Comparison of ENCODE assay signal across 8 cellular contexts in the genomic region with DNA sequence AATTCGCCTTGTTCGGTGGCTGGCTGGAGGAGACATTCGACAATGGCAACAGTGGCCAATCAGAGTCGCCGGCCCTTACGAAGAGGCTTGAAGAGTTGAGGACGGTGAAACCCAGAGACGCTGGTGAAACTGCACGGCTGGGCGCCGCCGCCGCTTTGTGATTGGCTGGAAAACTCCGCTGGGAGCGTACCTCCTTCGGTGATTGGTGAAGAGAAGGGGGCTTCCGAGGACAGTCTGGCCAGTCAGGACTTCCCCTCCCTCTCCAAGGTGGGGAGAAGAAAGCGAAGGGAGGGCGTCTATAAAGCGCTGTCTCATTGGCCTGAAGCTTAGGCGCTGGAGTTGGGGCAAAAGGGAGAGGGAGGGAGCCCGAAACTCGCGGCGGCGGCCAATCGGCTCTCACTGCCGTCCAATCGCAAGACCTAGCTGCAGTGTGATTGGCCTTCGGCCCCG. TPM values are rescaled to one million over a fixed set of nuclear protein-coding genes. Genes with fewer than 3 reads are reported as not detected.
DNase-seq lines count a peak whose midpoint lies in the region; ATAC-seq, FAIRE-seq and TF ChIP-seq lines count a peak whose summit lies in the region.

No MANE protein-coding gene starts in this region.

- H2AFZ ChIP-seq in HepG2 (ENCODE audit: low read length), result no peak overlapping the region

- peaks cover 58% of the 10 kb centered on the region for H3K79me2 ChIP-seq in HepG2 (ENCODE audit: insufficient read depth, low read length)

- DNase-seq in AML-193 (lab: John Stamatoyannopoulos, UW), result peak; percentile 100
- peak; percentile 100 for DNase-seq in NCI-H2029 (lab: John Stamatoyannopoulos, UW)
- peak; percentile 97 for DNase-seq in T1000 (lab: John Stamatoyannopoulos, UW)
- peak; percentile 93 to 100 (median 100) for DNase-seq in dorsolateral prefrontal cortex
- DNase-seq in HepG2 (ENCODE audit: low spot score), result peak; percentile 99
- DNase-seq in stimulated activated CD8-positive, alpha-beta memory T cell treated with anti-CD3 and anti-CD28 coated beads, Interleukin-15, amount 100 ng/mL, for 1 hour (ENCODE audit: low read depth), result peak; percentile 99

- H3K27me3 ChIP-seq in dorsolateral prefrontal cortex (no peaks in the 10 kb centered on the region), HepG2 (ENCODE audit: control insufficient read depth in 1 of 2, insufficient read depth in 2 of 2, low read length in 2 of 2) (no peaks in the 10 kb centered on the region; a peak in 1 of 5 replicates)

- no peaks in the 10 kb centered on the region for H3K36me3 ChIP-seq in HepG2 (replicated peaks in 1 of 2; ENCODE audit: control insufficient read depth in 1 of 2, insufficient read depth in 2 of 2, low read length in 2 of 2)

- H3K9ac ChIP-seq in HepG2 (ENCODE audit: insufficient read depth, low read depth, low read length), result peak overlapping the region; percentile 100

- CTCF ChIA-PET in HepG2 (lab: Yijun Ruan, JAX; ENCODE audit: low intra/inter-chr PET ratio, low total read pairs), result no interaction called here

- TF ChIP-seq POLR2A in HepG2 (IDR thresholded peaks at IDR 0.05; ENCODE audit: insufficient read depth in 1 of 2, low read depth in 2 of 2, low read length in 2 of 2), result no peak

- peaks cover 20% of the 10 kb centered on the region for H3K4me1 ChIP-seq in HepG2 (ENCODE audit: insufficient read depth, low read length)

- peak overlapping the region; percentile 61 to 99 (median 90) for H3K4me3 ChIP-seq in dorsolateral prefrontal cortex
- peak overlapping the region; percentile 82 to 88 (median 88); a peak in 5 of 6 replicates for H3K4me3 ChIP-seq in HepG2 (replicated peaks in 1 of 3; ENCODE audit: insufficient read depth in 1 of 3, low read depth in 2 of 3, low read length in 3 of 3)

- TF ChIP-seq EP300 in HepG2 (IDR thresholded peaks at IDR 0.05; ENCODE audit: low read depth in 2 of 2, low read length in 2 of 2) (peak in 1 of 2 experiments; percentile 22; a peak in 1 of 4 replicates), HepG2 (CRISPR knock-in tag; IDR thresholded peaks at IDR 0.05; ENCODE audit: borderline replicate concordance) (no peak)

- ATAC-seq in GM18520 (IDR thresholded peaks at IDR 0.05; ENCODE audit: unreplicated experiment) (peak; percentile 53), HG03045 (IDR thresholded peaks at IDR 0.05; ENCODE audit: unreplicated experiment) (peak; percentile 70), HepG2 (peak; percentile 88)

- peak; percentile 98 for FAIRE-seq in HepG2 (lab: Jason Lieb, UNC)

- H3K27ac ChIP-seq in dorsolateral prefrontal cortex (peak overlapping the region; percentile 81 to 100 (median 99)), HepG2 (ENCODE audit: extremely low read length, insufficient read depth, low read length) (peak overlapping the region; percentile 100)

- POLR2A ChIA-PET in HepG2 (lab: Yijun Ruan, JAX), result interaction anchor here (0.8 to 4.6 kb wide), 36 partner anchors 8 to 632 kb away, joined by 3 to 65 read pairs (median 6); partner anchors contain the start of genes COX17, HGD, LRRC58 and TIMMDC1

- intact Hi-C loops in dorsolateral prefrontal cortex (cut with DNase I) (loop anchor here (2.0 to 10.0 kb wide), 7 partner anchors 200 to 648 kb away; partner anchors contain the start of genes LRRC58 (in 2 of the 2), GTF2E1 (in 1 of the 2), NDUFB4 (in 1 of the 2) and RABL3 (in 1 of the 2)), HepG2 (cut with micrococcal nuclease; ENCODE audit: unreplicated experiment) (loop anchor here (5.0 to 10.0 kb wide), 3 partner anchors 88 to 250 kb away; partner anchors contain the start of gene LRRC58)

- in situ Hi-C loops in HepG2 (cut with HindIII; ENCODE audit: extremely low pct_ligation_motif_present, low pct_unique_long_range_greater_than_20kb), result no loop called here

- no peak for TF ChIP-seq RAD21 in HepG2 (CRISPR knock-in tag; IDR thresholded peaks at IDR 0.05)

- WGBS in HepG2 (ENCODE audit: low lambda C conversion rate), result under 1% methylated on average over 30 of the region's 31 CpGs

- BruUV-seq in HepG2 (replicated peaks; lab: Mats Ljungman, UMichigan), result no TSS peak

- H3K4me2 ChIP-seq in HepG2 (ENCODE audit: low read depth, low read length), result peak overlapping the region; percentile 96

- H4K20me1 ChIP-seq in HepG2 (ENCODE audit: insufficient read depth, low read length), result peaks cover 35% of the 10 kb centered on the region

- TF ChIP-seq CTCF in dorsolateral prefrontal cortex (IDR thresholded peaks at IDR 0.05 in 54 of 56, conservative IDR thresholded peaks at IDR 0.05 in 2 of 56; ENCODE audit: low read depth in 1 of 56, partially characterized antibody in 56 of 56) (peak in 3 of 56 donors; percentile 7 to 26 (median 13)), HepG2 (CRISPR knock-in tag; IDR thresholded peaks at IDR 0.05) (no peak; the same call in 1 of the 2 replicates)

- H3K9me3 ChIP-seq in HepG2 (ENCODE audit: low read length), result no peaks in the 10 kb centered on the region

TF ChIP-seq in HepG2, 621 proteins besides CTCF, POLR2A, EP300 and RAD21 (continues in another document):
- TF ChIP-seq PRPF4 (IDR thresholded peaks at IDR 0.05; ENCODE audit: low read depth, low read length, poor library complexity, severe bottlenecking) (no peak), ZNF619 (CRISPR knock-in tag; IDR thresholded peaks at IDR 0.05) (no peak), NFE2 (CRISPR knock-in tag; IDR thresholded peaks at IDR 0.05) (no peak), BCL6 (CRISPR knock-in tag; IDR thresholded peaks at IDR 0.05) (no peak), PHF21A (CRISPR knock-in tag; IDR thresholded peaks at IDR 0.05) (peak; percentile 88), ZNF780A (CRISPR knock-in tag; IDR thresholded peaks at IDR 0.05) (no peak), NR2F2 (IDR thresholded peaks at IDR 0.05; ENCODE audit: borderline replicate concordance, low read depth) (no peak), AHR (CRISPR knock-in tag; IDR thresholded peaks at IDR 0.05) (no peak), THAP11 (CRISPR knock-in tag; IDR thresholded peaks at IDR 0.05) (peak; percentile 35), KAT8 (CRISPR knock-in tag; IDR thresholded peaks at IDR 0.05) (no peak), LCORL (IDR thresholded peaks at IDR 0.05) (no peak), LCORL (CRISPR knock-in tag; IDR thresholded peaks at IDR 0.05) (no peak), CBFB (CRISPR knock-in tag; IDR thresholded peaks at IDR 0.05) (no peak), PRDM4 (CRISPR knock-in tag; IDR thresholded peaks at IDR 0.05; ENCODE audit: borderline replicate concordance) (no peak), MYPOP (CRISPR knock-in tag; IDR thresholded peaks at IDR 0.05) (no peak), GABPB1 (CRISPR knock-in tag; IDR thresholded peaks at IDR 0.05) (no peak; the same call in 1 of the 2 replicates)

RNA-seq across cellular contexts. Expression of gene GSK3B, which starts 0.6 kb away (rescaled TPM):
- total RNA-seq in dorsolateral prefrontal cortex (100 to 1,000 TPM in 11 of 120 experiments, 10 to 100 TPM in 109; 47.2 to 106 (median 81.8) TPM), HepG2 (2016; rRNA removed; fragmentation: Illumina TruSeq; extraction: Trizol) (30.1 and 42.6 TPM in 2 replicates)
- 43.4 and 48.1 TPM in 2 replicates for total RNA-seq in HepG2 (2016; cell fraction: cytosol; rRNA removed; fragmentation: Illumina TruSeq; extraction: Trizol; ENCODE audit: low read depth)
- total RNA-seq in HepG2 (2016; cell fraction: insoluble cytoplasmic fraction; rRNA removed; fragmentation: Illumina TruSeq; extraction: Trizol), result 27.3 and 33.3 TPM in 2 replicates
- 30.5 and 34.7 TPM in 2 replicates for total RNA-seq in HepG2 (2016; cell fraction: membrane; rRNA removed; fragmentation: Illumina TruSeq; extraction: Trizol)
- total RNA-seq in HepG2 (2016; cell fraction: nucleus; rRNA removed; fragmentation: Illumina TruSeq; extraction: Trizol), result 30.5 and 39.7 TPM in 2 replicates
- polyA plus RNA-seq in HepG2 (2011; rRNA removed), result 19.1 and 22.3 TPM in 2 replicates
- polyA plus RNA-seq in HepG2 (2011; cell fraction: cytosol; rRNA removed), result 11.2 and 15.3 TPM in 2 replicates
- polyA plus RNA-seq in HepG2 (2011; cell fraction: nucleus; rRNA removed), result 8.4 and 11.1 TPM in 2 replicates
- 14.8 and 15.1 TPM in 2 replicates for polyA plus RNA-seq in HepG2 (2012)
- 4.8 and 7.7 TPM in 2 replicates for polyA plus RNA-seq in HepG2 (2016; cell fraction: cytosol; fragmentation: Illumina TruSeq; extraction: Trizol; ENCODE audit: low read depth)
- 27.1 and 32.0 TPM in 2 replicates for polyA plus RNA-seq in HepG2 (2016; cell fraction: insoluble cytoplasmic fraction; fragmentation: Illumina TruSeq; extraction: Trizol; ENCODE audit: low read depth)
- polyA plus RNA-seq in HepG2 (2016; cell fraction: membrane; fragmentation: Illumina TruSeq; extraction: Trizol; ENCODE audit: low read depth), result 13.0 and 17.1 TPM in 2 replicates
- polyA plus RNA-seq in HepG2 (2016; cell fraction: nucleus; fragmentation: Illumina TruSeq; extraction: Trizol; ENCODE audit: insufficient read depth, low read depth), result 23.7 and 27.1 TPM in 2 replicates
- 15.6 and 77.8 TPM in 2 replicates for polyA minus RNA-seq in HepG2 (2011; rRNA and poly(A)+ RNA removed; ENCODE audit: low replicate concordance)
- 24.6 and 34.5 TPM in 2 replicates for polyA minus RNA-seq in HepG2 (2011; cell fraction: cytosol; rRNA and poly(A)+ RNA removed)
- 61.4 and 73.0 TPM in 2 replicates for polyA minus RNA-seq in HepG2 (2011; cell fraction: nucleus; rRNA and poly(A)+ RNA removed)

Comparison
In these comparisons a context has a peak if more than half of its experiments do, and no peak if none do; other contexts are left out.
1. Peak in every context shown above with its lines: DNase-seq, ATAC-seq, H3K4me3 ChIP-seq and H3K27ac ChIP-seq.